14 cellular contexts compared by ENCODE assay signal in genomic region chr6:114061116-114061515, GRCh38.
DNase-seq lines count a peak whose midpoint lies in the region; ATAC-seq and TF ChIP-seq lines count a peak whose summit lies in the region.
"Had no signal": no experiment of that assay in that cellular context is flagged by ENCODE, and none has a peak within 500 bp of the region (broad histone marks: within the 10 kb centered on the region; RNA-seq: fewer than 3 reads in every experiment).

No MANE protein-coding gene starts in this region.

- H3K4me2 ChIP-seq in HCT116 (ENCODE audit: low read length): no peak overlapping the region
- H3K4me2 ChIP-seq in mesendoderm (ENCODE audit: low read length): no peak overlapping the region
- H3K4me2 ChIP-seq: BLaER1 had no signal

- no peak overlapping the region for H2BK120ac ChIP-seq in mesendoderm (ENCODE audit: low read depth, low read length)

- H3K4me1 ChIP-seq in HCT116 (ENCODE audit: control insufficient read depth in 1 of 2, insufficient read depth in 2 of 2, low read length in 2 of 2) (no peaks in the 10 kb centered on the region), RWPE2 (ENCODE audit: insufficient read depth, poor library complexity, severe bottlenecking) (no peaks in the 10 kb centered on the region), mesendoderm (ENCODE audit: control insufficient read depth, low read depth, low read length) (peaks cover 2% of the 10 kb centered on the region)
- H3K4me1 ChIP-seq: BLaER1 had no signal

- H3K9ac ChIP-seq in HCT116 (ENCODE audit: low read length) (no peak overlapping the region), mesendoderm (ENCODE audit: low read length) (no peak overlapping the region)
- H3K9ac ChIP-seq: BLaER1 had no signal

- H3K27me3 ChIP-seq in HCT116 (ENCODE audit: insufficient read depth, low read length) (no peaks in the 10 kb centered on the region), RWPE2 (ENCODE audit: insufficient read depth, poor library complexity, severe bottlenecking) (no peaks in the 10 kb centered on the region), mesendoderm (ENCODE audit: insufficient read depth, low read length, poor library complexity) (no peaks in the 10 kb centered on the region), brain microvascular endothelial cell (replicated peaks) (no peaks in the 10 kb centered on the region)
- H3K27me3 ChIP-seq: BLaER1 had no signal

- TF ChIP-seq RAD21 in HCT116 (IDR thresholded peaks at IDR 0.05; ENCODE audit: low read depth): peak; percentile 28; the same call in 1 of the 2 replicates

- CTCF ChIA-PET in HCT116 (lab: Charles Lee): interaction anchor here (1.7 kb wide), 1 partner anchor 66 kb away, joined by 9 read pairs; no protein-coding TSS in a partner anchor

- no peak overlapping the region for H3K4me3 ChIP-seq in HCT116 (replicated peaks in 1 of 2; ENCODE audit: low read depth in 1 of 2, low read length in 2 of 2)
- H3K4me3 ChIP-seq in RWPE2 (ENCODE audit: severe bottlenecking): no peak overlapping the region
- no peak overlapping the region for H3K4me3 ChIP-seq in epithelial cell of esophagus (ENCODE audit: low read length)
- no peak overlapping the region for H3K4me3 ChIP-seq in mesendoderm (ENCODE audit: low read length)
- H3K4me3 ChIP-seq in brain microvascular endothelial cell (ENCODE audit: low read depth, low read length): no peak overlapping the region
- H3K4me3 ChIP-seq: BLaER1 had no signal

- no peak overlapping the region for H3K23ac ChIP-seq in mesendoderm (ENCODE audit: low read length)

- no peaks in the 10 kb centered on the region for H3K79me2 ChIP-seq in HCT116 (ENCODE audit: insufficient read depth, low read length)
- no peaks in the 10 kb centered on the region for H3K79me2 ChIP-seq in mesendoderm (ENCODE audit: control insufficient read depth, insufficient read depth, low read length)

- no peak for TF ChIP-seq POLR2A in HCT116 (IDR thresholded peaks at IDR 0.05; ENCODE audit: borderline replicate concordance, extremely low read depth, insufficient read depth, insufficient read length)

- POLR2A ChIA-PET in HCT116 (lab: Charles Lee): no interaction called here

- no peak overlapping the region for H4K8ac ChIP-seq in mesendoderm (ENCODE audit: low read depth, low read length)

- ATAC-seq in HCT116 (no peak), RWPE2 (ENCODE audit: low read depth) (no peak)
- ATAC-seq: HepG2 had no signal

- H2BK15ac ChIP-seq in mesendoderm (replicated peaks; ENCODE audit: low read depth): no peak overlapping the region

- BruUV-seq in HCT116 (replicated peaks; lab: Mats Ljungman, UMichigan): no TSS peak

- H2AK5ac ChIP-seq in mesendoderm (ENCODE audit: low read length): no peak overlapping the region

- H4K20me1 ChIP-seq in HCT116 (ENCODE audit: insufficient read depth): no peaks in the 10 kb centered on the region
- H4K20me1 ChIP-seq: BLaER1 had no signal

- no CpG with 5 or more reads among the region's 1 CpG for WGBS in mesendoderm (ENCODE audit: extremely low coverage, insufficient coverage, low lambda C conversion rate)

- H3K27ac ChIP-seq in HCT116 (ENCODE audit: low read depth, low read length): no peak overlapping the region
- no peak overlapping the region for H3K27ac ChIP-seq in RWPE2 (ENCODE audit: poor library complexity, severe bottlenecking)
- H3K27ac ChIP-seq in mesendoderm (ENCODE audit: low read depth, low read length): no peak overlapping the region
- no peak overlapping the region for H3K27ac ChIP-seq in brain microvascular endothelial cell
- H3K27ac ChIP-seq: BLaER1 had no signal

- H3K9me2 ChIP-seq in HCT116 (ENCODE audit: insufficient read depth): no peaks in the 10 kb centered on the region

- no peaks in the 10 kb centered on the region for H3K79me1 ChIP-seq in mesendoderm (ENCODE audit: low read length)

- no peak overlapping the region for H3K4ac ChIP-seq in mesendoderm (ENCODE audit: low read depth, low read length)

- TF ChIP-seq CTCF in HCT116 (IDR thresholded peaks at IDR 0.05 in 2 of 3, conservative IDR thresholded peaks at IDR 0.05 in 1 of 3; ENCODE audit: borderline replicate concordance in 1 of 3, insufficient read depth in 1 of 3, low read depth in 2 of 3, low read length in 2 of 3) (0 out of 6 replicates have a peak, but pooled peaks of 1 of the 3 experiments have one; percentile 8), RWPE2 (IDR thresholded peaks at IDR 0.05; ENCODE audit: poor library complexity, severe bottlenecking) (peak; percentile 16), epithelial cell of esophagus (IDR thresholded peaks at IDR 0.05; ENCODE audit: insufficient read depth, low read depth, low read length, missing control alignments) (no peak), brain microvascular endothelial cell (IDR thresholded peaks at IDR 0.05; ENCODE audit: low read depth, low read length, missing control alignments) (no peak)

- no peak for DNase-seq in HCT116 (ENCODE audit: low read depth, low spot score)
- no peak for DNase-seq in RWPE2 (ENCODE audit: low spot score)
- peak; percentile 3 for DNase-seq in epithelial cell of esophagus (ENCODE audit: low read depth)
- peak; percentile 84 for DNase-seq in mesendoderm
- DNase-seq in NCI-H524 treated with DMSO at 0.1 percent for 48 hours (lab: John Stamatoyannopoulos, UW): no peak
- no peak for DNase-seq in activated CD4-positive, alpha-beta T cell treated with anti-CD3 and anti-CD28 coated beads for 48 hours
- no peak for DNase-seq in brain microvascular endothelial cell
- DNase-seq: 8988T; Caco-2; CD8-positive, alpha-beta memory T cell; DND-41; GDM1 had no signal

- H2AFZ ChIP-seq in HCT116 (ENCODE audit: low read depth, low read length, poor library complexity, severe bottlenecking): no peak overlapping the region

- intact Hi-C loops in HCT116 (cut with micrococcal nuclease): no loop called here

- no peak overlapping the region for H2BK5ac ChIP-seq in mesendoderm (ENCODE audit: low read length)

- no peak overlapping the region for H3K56ac ChIP-seq in mesendoderm (ENCODE audit: low read length)

- H3K9me3 ChIP-seq in HCT116 (ENCODE audit: control insufficient read depth in 1 of 2, insufficient read depth in 1 of 2, low read depth in 1 of 2, low read length in 2 of 2) (no peaks in the 10 kb centered on the region), RWPE2 (ENCODE audit: severe bottlenecking) (no peaks in the 10 kb centered on the region)
- H3K9me3 ChIP-seq: BLaER1, Caco-2 had no signal

- RAD21 ChIA-PET in HCT116 (lab: Charles Lee; ENCODE audit: low non-redundant PET in 1 of 2, low total read pairs in 2 of 2, uncharacterized antibody in 2 of 2, unreplicated experiment in 2 of 2): interaction anchor here in 1 of 2 experiments (0.8 kb wide), 1 partner anchor 66 kb away, joined by 3 read pairs; no protein-coding TSS in a partner anchor

- H3K36me3 ChIP-seq in HCT116 (ENCODE audit: control insufficient read depth in 1 of 2, insufficient read depth in 2 of 2, low read length in 2 of 2) (no peaks in the 10 kb centered on the region), RWPE2 (ENCODE audit: low read depth) (no peaks in the 10 kb centered on the region), mesendoderm (ENCODE audit: control insufficient read depth, insufficient read depth, low read length) (no peaks in the 10 kb centered on the region), brain microvascular endothelial cell (replicated peaks) (no peaks in the 10 kb centered on the region)
- H3K36me3 ChIP-seq: BLaER1 had no signal

- H3K18ac ChIP-seq in mesendoderm (ENCODE audit: low read length): no peak overlapping the region

- in situ Hi-C loops in brain microvascular endothelial cell (cut with HindIII; ENCODE audit: low pct_ligation_motif_present, low sequenced_read_pairs): no loop called here

- H4K5ac ChIP-seq in mesendoderm (ENCODE audit: low read length): no peak overlapping the region

TF ChIP-seq in HCT116, 20 proteins besides CTCF, POLR2A, EP300 and RAD21:
- TF ChIP-seq POLR2AphosphoS5 (IDR thresholded peaks at IDR 0.05; ENCODE audit: low read depth, low read length): no peak
- TF ChIP-seq YY1 (IDR thresholded peaks at IDR 0.05; ENCODE audit: extremely low read depth, insufficient replicate concordance, low read depth, low read length): no peak
- no peak for TF ChIP-seq ZBTB33 (IDR thresholded peaks at IDR 0.05; ENCODE audit: extremely low read depth, insufficient replicate concordance, low read length)
- no peak for TF ChIP-seq SP1 (IDR thresholded peaks at IDR 0.05; ENCODE audit: low read depth)
- no peak for TF ChIP-seq CBX3 (IDR thresholded peaks at IDR 0.05; ENCODE audit: low read depth)
- TF ChIP-seq ATF3 (IDR thresholded peaks at IDR 0.05): no peak
TF ChIP-seq in HCT116: peak in this region for 0.

Comparison
In these comparisons a context has a peak if more than half of its experiments do, and no peak if none do; other contexts are left out.
1. DNase-seq: peak in epithelial cell of esophagus (single experiment) and mesendoderm (single experiment); none in HCT116 (single experiment), RWPE2 (single experiment), NCI-H524 treated with DMSO at 0.1 percent for 48 hours (single experiment), activated CD4-positive, alpha-beta T cell treated with anti-CD3 and anti-CD28 coated beads for 48 hours (single experiment) and brain microvascular endothelial cell (single experiment).